In the genomic region with DNA sequence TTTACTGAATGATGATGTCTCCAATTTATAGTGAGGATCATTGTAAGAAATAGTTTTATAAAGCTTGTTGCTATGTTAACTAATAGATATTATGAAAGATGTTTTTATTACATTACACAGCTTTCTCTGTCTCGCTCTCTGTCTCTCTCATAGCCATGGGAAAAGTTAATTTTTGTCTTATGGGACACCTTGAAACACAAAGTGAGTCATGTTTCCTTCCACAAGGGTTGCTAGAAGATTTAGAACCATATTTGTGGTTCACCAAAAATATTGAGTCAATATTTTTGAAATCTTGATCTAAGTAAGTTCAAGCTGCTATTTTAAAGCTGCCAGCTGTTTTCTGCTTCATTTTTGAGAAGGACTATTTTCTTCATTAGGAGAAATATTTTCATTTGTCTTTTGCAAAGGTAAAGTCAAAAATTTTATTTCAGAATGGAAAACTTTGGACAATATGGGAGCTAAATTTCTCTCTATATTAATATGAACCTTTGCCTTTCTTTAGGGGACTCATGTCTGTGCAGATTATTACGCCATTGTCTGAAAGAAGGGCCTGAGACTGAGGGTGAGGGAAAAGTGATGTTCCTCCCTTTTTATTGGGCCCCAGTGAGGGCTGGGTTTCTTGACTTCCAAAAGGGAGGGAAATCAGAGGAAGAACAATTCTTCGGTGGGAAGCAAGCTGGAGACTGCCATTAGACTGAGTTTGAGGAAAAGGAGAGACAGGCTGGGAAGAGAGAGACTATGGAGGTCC, we compare ENCODE assay signal across 26 cellular contexts.
"Had no signal": no experiment of that assay in that cellular context is flagged by ENCODE, and none has a peak within 500 bp of the region (broad histone marks: within the 10 kb centered on the region; RNA-seq: fewer than 3 reads in every experiment).

No MANE protein-coding gene starts in this region.

- H3K36me3 Mint-ChIP-seq: natural killer cell had no signal

- H3K9me3 Mint-ChIP-seq: activated CD8-positive, alpha-beta T cell treated with anti-CD3 and anti-CD28 coated beads for 36 hours; endodermal cell had no signal

- H3K27ac ChIP-seq: coronary artery, esophagus squamous epithelium, lower lobe of right lung, psoas muscle, right atrium auricular region, thyroid gland, VCaP had no signal

- H3K4me3 ChIP-seq: coronary artery, esophagus squamous epithelium, lower lobe of right lung, psoas muscle, right atrium auricular region, thyroid gland had no signal

- H3K27ac Mint-ChIP-seq: activated CD4-positive, alpha-beta T cell treated with anti-CD3 and anti-CD28 coated beads, Interleukin-2, amount 10 ng/mL, durations not matched to agents 24 days and 14 days; activated CD8-positive, alpha-beta T cell treated with anti-CD3 and anti-CD28 coated beads for 36 hours; activated naive CD4-positive, alpha-beta T cell treated with anti-CD3 and anti-CD28 coated beads, Interleukin-2, amount 50 U/mL, for 24 hours; endodermal cell; natural killer cell; T-helper 17 cell had no signal

- H3K9me3 ChIP-seq: esophagus squamous epithelium, lower lobe of right lung, psoas muscle, thyroid gland had no signal

- H3K4me3 Mint-ChIP-seq: activated CD4-positive, alpha-beta T cell treated with anti-CD3 and anti-CD28 coated beads, Interleukin-2, amount 10 ng/mL, durations not matched to agents 24 days and 14 days; activated CD8-positive, alpha-beta T cell treated with anti-CD3 and anti-CD28 coated beads for 36 hours; activated naive CD4-positive, alpha-beta T cell treated with anti-CD3 and anti-CD28 coated beads, Interleukin-2, amount 50 U/mL, for 24 hours; central memory CD8-positive, alpha-beta T cell; endodermal cell; natural killer cell; T-helper 17 cell had no signal

- H3K4me1 Mint-ChIP-seq: activated naive CD4-positive, alpha-beta T cell treated with anti-CD3 and anti-CD28 coated beads, Interleukin-2, amount 50 U/mL, for 24 hours; central memory CD8-positive, alpha-beta T cell; endodermal cell; natural killer cell; T-helper 17 cell had no signal

- H3K27me3 ChIP-seq: esophagus squamous epithelium, right atrium auricular region, thyroid gland had no signal

- H3K36me3 ChIP-seq: esophagus squamous epithelium, lower lobe of right lung, right atrium auricular region, thyroid gland had no signal

- H3K4me1 ChIP-seq: esophagus squamous epithelium, lower lobe of right lung, psoas muscle, right atrium auricular region, thyroid gland had no signal

- FAIRE-seq: kidney had no signal

- ATAC-seq: activated CD4-positive, CD25-positive, alpha-beta regulatory T cell treated with anti-CD3 and anti-CD28 coated beads, Interleukin-2, amount 50 U/mL, for 24 hours; activated CD8-positive, alpha-beta T cell treated with anti-CD3 and anti-CD28 coated beads for 36 hours; left lobe of liver; lower lobe of right lung; natural killer cell; psoas muscle; stimulated activated naive CD8-positive, alpha-beta T cell treated with anti-CD3 and anti-CD28 coated beads, Interleukin-15, Interleukin-2, amounts not matched to agents 100 U/mL and 50 U/mL, for 24 hours; T-helper 17 cell had no signal

- DNase-seq: activated CD4-positive, alpha-beta T cell treated with anti-CD3 and anti-CD28 coated beads, Interleukin-2, amount 10 ng/mL, durations not matched to agents 24 days and 14 days; activated CD8-positive, alpha-beta T cell treated with anti-CD3 and anti-CD28 coated beads for 36 hours; activated gamma-delta T cell treated with Interleukin-2 at 50 U/mL for 16 hours; activated T-cell treated with anti-CD3 and anti-CD28 coated beads, Interleukin-2, amount 50 U/mL, for 1 hour; aorta; endodermal cell; esophagus squamous epithelium; foreskin fibroblast; kidney; lower lobe of right lung; natural killer cell; psoas muscle; stimulated activated CD4-positive, alpha-beta T cell treated with anti-CD3 and anti-CD28 coated beads, Interleukin-12 subunit alpha, Interleukin-12 subunit beta, amount 100 ng/mL, for 4 hours; stimulated activated CD4-positive, alpha-beta T cell treated with anti-CD3 and anti-CD28 coated beads, Interleukin-4, amount 100 ng/mL, for 4 hours; stimulated activated naive CD8-positive, alpha-beta T cell treated with anti-CD3 and anti-CD28 coated beads, Interleukin-15, Interleukin-2, amounts not matched to agents 100 U/mL and 50 U/mL, for 24 hours; substantia nigra; SW 1271; T-helper 17 cell; thyroid gland had no signal
